12 cellular contexts compared by ENCODE assay signal in the genomic region with DNA sequence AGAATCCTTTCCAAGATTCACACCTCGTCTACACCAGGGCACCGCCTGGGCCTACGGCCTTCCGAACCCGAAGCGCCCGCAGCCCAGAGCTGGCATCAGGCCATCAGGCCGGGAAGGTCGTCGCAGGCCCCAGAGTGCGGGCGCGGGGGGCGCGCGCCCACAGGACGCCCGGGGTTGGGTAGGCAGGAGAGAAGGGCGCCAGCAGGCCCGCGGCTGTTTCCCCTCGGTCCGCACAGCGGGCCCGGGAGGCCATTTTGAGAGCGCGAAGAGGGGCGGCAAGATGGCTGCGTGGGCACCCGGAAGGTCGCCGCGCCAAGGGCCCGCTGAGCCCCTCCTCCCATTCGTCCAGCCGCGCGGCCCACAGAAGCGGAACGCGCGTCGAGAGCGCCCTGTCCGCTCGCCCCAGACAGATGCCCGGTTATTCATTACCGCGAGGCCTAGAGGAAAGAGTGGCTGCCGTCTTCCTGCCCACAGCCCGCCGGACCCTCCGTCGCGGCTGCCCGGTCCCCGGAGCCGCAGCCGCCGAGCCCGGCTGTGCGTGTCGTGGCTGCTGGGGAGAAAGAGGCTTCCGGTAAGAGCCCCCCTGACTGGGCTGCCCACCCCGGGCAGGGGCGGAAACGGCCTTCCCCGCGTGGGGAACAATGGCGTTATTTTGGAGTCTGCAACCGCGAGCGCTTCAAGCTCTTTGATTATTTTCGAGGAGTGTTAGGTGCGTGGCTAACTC. TPM values are rescaled to one million over a fixed set of nuclear protein-coding genes. Genes with fewer than 3 reads are reported as not detected.
DNase-seq lines count a peak whose midpoint lies in the region; ATAC-seq, FAIRE-seq and TF ChIP-seq lines count a peak whose summit lies in the region.
"Had no signal": no experiment of that assay in that cellular context is flagged by ENCODE, and none has a peak within 500 bp of the region (broad histone marks: within the 10 kb centered on the region; RNA-seq: fewer than 3 reads in every experiment).

No MANE protein-coding gene starts in this region.

- TF ChIP-seq RAD21 in GM12878 (IDR thresholded peaks at IDR 0.05; ENCODE audit: insufficient read depth, low read depth, low read length): no peak

- no peak for TF ChIP-seq EP300 in GM12878 (IDR thresholded peaks at IDR 0.05; ENCODE audit: borderline replicate concordance in 1 of 2, control insufficient read depth in 1 of 2, low read depth in 2 of 2, low read length in 2 of 2)

- CTCF ChIA-PET in GM12878 (lab: Yijun Ruan, JAX): no interaction called here

- TF ChIP-seq CTCF in GM12878 (IDR thresholded peaks at IDR 0.05 in 2 of 3, conservative IDR thresholded peaks at IDR 0.05 in 1 of 3; ENCODE audit: control insufficient read depth in 2 of 3, extremely low read depth in 1 of 3, insufficient read depth in 1 of 3, low read depth in 3 of 3, low read length in 3 of 3) (no peak), kidney epithelial cell (IDR thresholded peaks at IDR 0.05; ENCODE audit: insufficient read depth, low read length, poor library complexity, severe bottlenecking) (no peak)

- H3K9me3 ChIP-seq in HUES6 (ENCODE audit: control insufficient read depth, insufficient read depth, low read depth, low read length) (no peaks in the 10 kb centered on the region), GM12878 (replicated peaks; ENCODE audit: control insufficient read depth, insufficient read depth, low read length) (no peaks in the 10 kb centered on the region; the same call in 2 of the 3 replicates)

- no peak for TF ChIP-seq POLR2A in GM12878 (IDR thresholded peaks at IDR 0.05; ENCODE audit: low read depth, low read length)

- H3K36me3 ChIP-seq in HUES6 (ENCODE audit: control insufficient read depth, insufficient read depth, low read length) (no peaks in the 10 kb centered on the region), GM12878 (ENCODE audit: control insufficient read depth in 2 of 2, insufficient read depth in 2 of 2, low read length in 1 of 2) (no peaks in the 10 kb centered on the region), kidney epithelial cell (ENCODE audit: control insufficient read depth, insufficient read depth, low read length) (no peaks in the 10 kb centered on the region)

- RAD21 ChIA-PET in GM12878 (lab: Charles Lee; ENCODE audit: unreplicated experiment): no interaction called here

- H3K4me1 ChIP-seq in HUES6 (ENCODE audit: control insufficient read depth, insufficient read depth, low read length) (peaks cover 29% of the 10 kb centered on the region), GM12878 (ENCODE audit: control insufficient read depth, insufficient read depth, low read length) (no peaks in the 10 kb centered on the region)

- H3K9ac ChIP-seq in HUES6 (ENCODE audit: low read length) (no peak overlapping the region), GM12878 (ENCODE audit: control insufficient read depth, insufficient read depth, low read length) (no peak overlapping the region)

- in situ Hi-C loops in GM12878 (cut with MboI): no loop called here

- H3K27ac ChIP-seq in HUES6 (ENCODE audit: low read depth, low read length) (no peak overlapping the region), GM12878 (ENCODE audit: control insufficient read depth, insufficient read depth) (no peak overlapping the region)

- 23% methylated on average over 75 of the region's 75 CpGs for WGBS in GM12878 (ENCODE audit: insufficient coverage, insufficient replicate concordance, low lambda C conversion rate, missing lambda C conversion rate)

- POLR2A ChIA-PET in GM12878 (lab: Charles Lee): no interaction called here

- H3K36me3 Mint-ChIP-seq in stimulated activated effector memory CD8-positive, alpha-beta T cell treated with anti-CD3 and anti-CD28 coated beads, Interleukin-12 subunit alpha, Interleukin-12 subunit beta, amount 100 ng/mL, for 72 hours: no peaks in the 10 kb centered on the region

- SMC1A ChIA-PET in GM12878 (lab: Charles Lee; ENCODE audit: uncharacterized antibody, unreplicated experiment): no interaction called here

- ATAC-seq in GM12878 (no peak), GM19463 (IDR thresholded peaks at IDR 0.05; ENCODE audit: unreplicated experiment) (no peak), GM19455 (IDR thresholded peaks at IDR 0.05; ENCODE audit: unreplicated experiment) (no peak)
- peak; percentile 48 for ATAC-seq in stimulated activated effector memory CD8-positive, alpha-beta T cell treated with anti-CD3 and anti-CD28 coated beads, Interleukin-12 subunit alpha, Interleukin-12 subunit beta, amount 100 ng/mL, for 72 hours
- no peak for ATAC-seq in activated CD4-positive, CD25-positive, alpha-beta regulatory T cell treated with anti-CD3 and anti-CD28 coated beads, Interleukin-2, amount 50 U/mL, for 24 hours

- H3K4me1 Mint-ChIP-seq in stimulated activated effector memory CD8-positive, alpha-beta T cell treated with anti-CD3 and anti-CD28 coated beads, Interleukin-12 subunit alpha, Interleukin-12 subunit beta, amount 100 ng/mL, for 72 hours: peaks cover 8% of the 10 kb centered on the region

- H3K4me3 Mint-ChIP-seq in stimulated activated effector memory CD8-positive, alpha-beta T cell treated with anti-CD3 and anti-CD28 coated beads, Interleukin-12 subunit alpha, Interleukin-12 subunit beta, amount 100 ng/mL, for 72 hours: peak overlapping the region; percentile 60
- H3K4me3 Mint-ChIP-seq: activated T-helper 1 cell treated with anti-CD3 and anti-CD28 coated beads, Interleukin-12 subunit alpha, Interleukin-12 subunit beta, Interleukin-2, Interleukin-4 antibody, amounts not matched to agents 30 ng/mL and 10 ng/mL and 1 ng/mL, durations not matched to agents 14 hours and 24 hours and 36 hours had no signal

- intact Hi-C loops in GM12878 (cut with micrococcal nuclease; ENCODE audit: unreplicated experiment): no loop called here

- H3K4me3 ChIP-seq in HUES6 (ENCODE audit: low read depth, low read length) (peak overlapping the region; percentile 50), GM12878 (no peak overlapping the region), kidney epithelial cell (ENCODE audit: low read depth, low read length) (peak overlapping the region; percentile 7)

- H2AFZ ChIP-seq in GM12878 (ENCODE audit: control insufficient read depth, low read depth, low read length): peak overlapping the region; percentile 8

- H4K20me1 ChIP-seq in GM12878 (ENCODE audit: control insufficient read depth, insufficient read depth): no peaks in the 10 kb centered on the region

- DNase-seq in GM12878 (ENCODE audit: low read depth, low spot score): no peak
- no peak for DNase-seq in kidney epithelial cell (ENCODE audit: low read depth)
- no peak for DNase-seq in stimulated activated effector memory CD8-positive, alpha-beta T cell treated with anti-CD3 and anti-CD28 coated beads, Interleukin-12 subunit alpha, Interleukin-12 subunit beta, amount 100 ng/mL, for 72 hours (ENCODE audit: low spot score in 2 of 2)
- no peak for DNase-seq in activated effector memory CD4-positive, alpha-beta T cell treated with Interleukin-2 at 50 U/mL for 16 hours
- DNase-seq: DMS153, NCI-H1092, SIG-M5 had no signal

- no peak overlapping the region; the same call in 1 of the 2 replicates for H3K4me2 ChIP-seq in GM12878 (ENCODE audit: control insufficient read depth, insufficient read depth)

- H3K79me2 ChIP-seq in GM12878 (ENCODE audit: control insufficient read depth, insufficient read depth, low read length): no peaks in the 10 kb centered on the region

- H3K27ac Mint-ChIP-seq in stimulated activated effector memory CD8-positive, alpha-beta T cell treated with anti-CD3 and anti-CD28 coated beads, Interleukin-12 subunit alpha, Interleukin-12 subunit beta, amount 100 ng/mL, for 72 hours: peak overlapping the region; percentile 85

- no peaks in the 10 kb centered on the region for H3K9me3 Mint-ChIP-seq in stimulated activated effector memory CD8-positive, alpha-beta T cell treated with anti-CD3 and anti-CD28 coated beads, Interleukin-12 subunit alpha, Interleukin-12 subunit beta, amount 100 ng/mL, for 72 hours
- H3K9me3 Mint-ChIP-seq: activated T-helper 1 cell treated with anti-CD3 and anti-CD28 coated beads, Interleukin-12 subunit alpha, Interleukin-12 subunit beta, Interleukin-2, Interleukin-4 antibody, amounts not matched to agents 30 ng/mL and 10 ng/mL and 1 ng/mL, durations not matched to agents 14 hours and 24 hours and 36 hours had no signal

- BruUV-seq in GM12878 (replicated peaks; lab: Mats Ljungman, UMichigan): no TSS peak

- peaks cover 100% of the 10 kb centered on the region for H3K27me3 ChIP-seq in HUES6 (ENCODE audit: control insufficient read depth, insufficient read depth, low read length)
- peaks cover 26 to 32% of the 10 kb centered on the region in 2 experiments for H3K27me3 ChIP-seq in GM12878 (replicated peaks in 1 of 2; ENCODE audit: control insufficient read depth in 2 of 2, insufficient read depth in 2 of 2, low read length in 1 of 2)
- peaks cover 76% of the 10 kb centered on the region for H3K27me3 ChIP-seq in kidney epithelial cell (ENCODE audit: control insufficient read depth, insufficient read depth, low read length)

- FAIRE-seq in GM12878 (lab: Jason Lieb, UNC): no peak

RNA-seq across cellular contexts. Expression of gene POLG, which starts 44.2 kb away (rescaled TPM):
- total RNA-seq in GM12878 (2013; cell fraction: nucleolus; rRNA removed): 122 and 151 TPM in 2 replicates
- total RNA-seq in GM12878 (2014; rRNA removed) (50.5 and 54.8 TPM in 2 replicates), GM12878 (2014; rRNA removed; fragmentation: Illumina TruSeq; extraction: Trizol) (26.3 and 27.3 TPM in 2 replicates), GM12878 (2021) (66.2 and 71.1 TPM in 2 replicates), kidney epithelial cell (59.1 and 72.2 TPM in 2 replicates)
- 29.0 TPM for polyA plus RNA-seq in GM12878 (2011; ENCODE audit: low read depth)
- polyA plus RNA-seq in GM12878 (2011; rRNA removed) (21.1 and 23.8 TPM in 2 replicates), GM12878 (2014; fragmentation: Illumina TruSeq; extraction: Trizol) (24.7 and 35.7 TPM in 2 replicates), GM12878 (2014; fragmentation: Nextera tagmentation; extraction: Ambion mirVana) (10 to 100 TPM; 14.8 to 21.6 TPM), GM12878 (2014; rRNA removed) (41.8 and 46.4 TPM in 2 replicates), GM12878 (2016; fragmentation: Nextera tagmentation; extraction: Ambion mirVana) (10 to 100 TPM; 30.2 to 40.4 TPM)
- 21.0 and 26.9 TPM in 2 replicates for polyA plus RNA-seq in GM12878 (2011; cell fraction: cytosol; rRNA removed)
- polyA plus RNA-seq in GM12878 (2011; cell fraction: nucleus; rRNA removed): 186 and 256 TPM in 2 replicates
- 36.6 and 46.1 TPM in 2 replicates for polyA plus RNA-seq in GM12878 (2012)
- polyA minus RNA-seq in GM12878 (2011; rRNA and poly(A)+ RNA removed): 23.7 and 44.0 TPM in 2 replicates
- 13.7 and 22.3 TPM in 2 replicates for polyA minus RNA-seq in GM12878 (2011; cell fraction: cytosol; rRNA and poly(A)+ RNA removed)
- 59.7 and 112 TPM in 2 replicates for polyA minus RNA-seq in GM12878 (2011; cell fraction: nucleus; rRNA and poly(A)+ RNA removed)
